In the genomic region with DNA sequence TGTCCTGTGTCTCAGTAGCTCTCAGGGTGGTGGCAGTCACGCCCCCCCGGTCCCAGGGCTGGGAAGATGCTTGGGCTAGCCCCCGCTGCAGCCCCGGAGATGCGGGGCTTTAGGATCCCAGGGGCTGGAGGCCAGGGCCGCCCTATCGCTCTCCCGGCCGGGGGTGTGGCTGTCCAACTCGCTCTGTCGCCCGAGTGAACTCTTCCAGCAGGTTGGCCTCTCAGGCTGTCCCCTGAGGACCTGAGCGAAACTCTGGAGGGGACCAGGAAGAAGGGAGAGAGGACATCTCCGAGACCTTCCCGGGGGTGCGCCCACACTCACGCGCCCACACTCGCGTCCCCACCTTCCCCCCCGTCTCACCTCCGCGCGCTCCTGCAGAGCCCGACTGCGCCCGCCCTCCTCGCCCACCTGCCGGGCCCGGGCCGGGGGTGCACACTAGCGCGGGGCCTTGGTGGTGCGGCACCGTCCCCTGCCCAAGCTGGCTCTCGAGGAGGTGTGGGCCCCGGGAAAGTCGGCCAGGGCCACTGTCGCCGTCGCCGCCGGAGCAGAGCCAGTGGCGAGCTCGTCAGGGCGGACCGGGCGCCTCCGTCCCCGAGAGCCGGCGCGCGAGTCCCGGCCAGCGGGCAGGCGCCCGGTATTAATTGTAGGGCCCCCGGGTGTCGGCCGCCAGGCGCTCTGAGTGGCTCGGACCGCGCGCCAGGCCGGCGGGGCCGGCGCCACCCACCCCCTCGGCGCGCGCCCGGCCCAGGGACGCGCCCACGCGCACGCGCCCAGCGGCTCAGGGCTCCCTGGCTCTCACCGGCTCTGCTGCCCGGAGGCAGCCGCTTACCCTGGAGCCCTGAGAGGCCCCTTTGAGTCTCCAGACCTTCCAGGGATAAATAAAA, we compare ENCODE assay signal across 8 cellular contexts.
DNase-seq lines count a peak whose midpoint lies in the region; FAIRE-seq and TF ChIP-seq lines count a peak whose summit lies in the region.

No MANE protein-coding gene starts in this region.

- intact Hi-C loops in thyroid gland (cut with DNase I): loop anchor here (10.0 kb wide), 2 partner anchors 102 to 142 kb away; a partner anchor contains a TSS

- H3K27ac ChIP-seq in esophagus (ENCODE audit: low read depth in 2 of 2, low read length in 1 of 2): peak overlapping the region; percentile 97 to 98
- H3K27ac ChIP-seq in thyroid gland: peak overlapping the region; percentile 87 to 99 (median 97)

- no peaks in the 10 kb centered on the region for H3K36me3 ChIP-seq in MG63
- H3K36me3 ChIP-seq in esophagus (ENCODE audit: control insufficient read depth in 2 of 2, insufficient read depth in 2 of 2, low read length in 1 of 2): no peaks in the 10 kb centered on the region
- H3K36me3 ChIP-seq in thyroid gland: no peaks in the 10 kb centered on the region

- TF ChIP-seq CTCF in D721Med (IDR thresholded peaks at IDR 0.05; ENCODE audit: insufficient read depth, missing control alignments) (no peak), thyroid gland (IDR thresholded peaks at IDR 0.05) (peak in 2 of 6 experiments; percentile 30 to 41)

- WGBS in esophagus, 2 donors: 0 to 1% methylated on average over 75 to 85 of the region's 85 CpGs
- whole genome bisulfite sequencing in thyroid gland, 2 donors: 0% methylated on average over 2 to 4 of the region's 85 CpGs

- peak; percentile 41 to 94 for TF ChIP-seq POLR2A in thyroid gland (IDR thresholded peaks at IDR 0.05)

- no peak for FAIRE-seq in D721Med (lab: Jason Lieb, UNC)

- H3K4me3 ChIP-seq in MG63: peak overlapping the region; percentile 73
- peak overlapping the region; percentile 81 to 88 for H3K4me3 ChIP-seq in esophagus (ENCODE audit: low read depth in 1 of 2, low read length in 2 of 2)
- H3K4me3 ChIP-seq in thyroid gland (replicated peaks in 1 of 3): peak overlapping the region; percentile 34 to 83 (median 80)

- H3K27me3 ChIP-seq in MG63: no peaks in the 10 kb centered on the region
- no peaks in the 10 kb centered on the region for H3K27me3 ChIP-seq in esophagus (ENCODE audit: control insufficient read depth in 1 of 2, insufficient read depth in 2 of 2, low read length in 2 of 2)
- no peaks in the 10 kb centered on the region for H3K27me3 ChIP-seq in thyroid gland

- H3K9me3 ChIP-seq in MG63 (no peaks in the 10 kb centered on the region), esophagus (ENCODE audit: control insufficient read depth in 2 of 2, insufficient read depth in 1 of 2, low read depth in 1 of 2, low read length in 1 of 2) (no peaks in the 10 kb centered on the region), thyroid gland (no peaks in the 10 kb centered on the region)

- DNase-seq in D721Med (ENCODE audit: insufficient read length, low spot score): peak; percentile 48
- DNase-seq in MG63: peak; percentile 61
- DNase-seq in activated CD8-positive, alpha-beta memory T cell treated with anti-CD3 and anti-CD28 coated beads, Interleukin-2, amount 50 U/mL, for 4 hours: peak; percentile 28
- DNase-seq in mucosa of gallbladder (ENCODE audit: low spot score): peak; percentile 47
- DNase-seq in thyroid gland: peak; percentile 78 to 82
- DNase-seq in GDM1 (lab: John Stamatoyannopoulos, UW): no peak
- DNase-seq in NCI-H1694 (lab: John Stamatoyannopoulos, UW): no peak

- peaks cover 3 to 4% of the 10 kb centered on the region in 2 donors for H3K4me1 ChIP-seq in esophagus (ENCODE audit: control insufficient read depth in 2 of 2, insufficient read depth in 2 of 2, low read length in 1 of 2)
- peaks cover 20 to 34% of the 10 kb centered on the region in 2 donors for H3K4me1 ChIP-seq in thyroid gland

Comparison
In these comparisons a context has a peak if more than half of its experiments do, and no peak if none do; other contexts are left out.
1. DNase-seq: peak in D721Med (single experiment), MG63 (single experiment), activated CD8-positive, alpha-beta memory T cell treated with anti-CD3 and anti-CD28 coated beads, Interleukin-2, amount 50 U/mL, for 4 hours (single experiment), mucosa of gallbladder (single experiment) and thyroid gland (2 of 2); none in GDM1 (single experiment) and NCI-H1694 (single experiment).
2. Peak in every context shown above with its lines, with median percentiles within 50 percentile points of each other: H3K4me3 ChIP-seq.